8 cellular contexts compared by ENCODE assay signal in genomic region chr1:109959974-109960744, GRCh38. TPM values are rescaled to one million over a fixed set of nuclear protein-coding genes. Genes with fewer than 3 reads are reported as not detected.
DNase-seq lines count a peak whose midpoint lies in the region; ATAC-seq, FAIRE-seq and TF ChIP-seq lines count a peak whose summit lies in the region.

No MANE protein-coding gene starts in this region.

- no peaks in the 10 kb centered on the region for H3K36me3 ChIP-seq in rectal smooth muscle tissue (ENCODE audit: control insufficient read depth, insufficient read depth, low read length)
- H3K36me3 ChIP-seq in naive thymus-derived CD4-positive, alpha-beta T cell (ENCODE audit: control insufficient read depth in 2 of 3, insufficient read depth in 3 of 3, low read length in 3 of 3), result no peaks in the 10 kb centered on the region

- peaks cover 0 to 3% (median 0%) of the 10 kb centered on the region in 5 donors for H3K36me3 Mint-ChIP-seq in naive thymus-derived CD4-positive, alpha-beta T cell

- H3K27me3 Mint-ChIP-seq in naive thymus-derived CD4-positive, alpha-beta T cell, result peaks cover 9 to 42% (median 18%) of the 10 kb centered on the region in 5 donors

- peaks cover 15% of the 10 kb centered on the region for H3K4me1 ChIP-seq in rectal smooth muscle tissue (ENCODE audit: control insufficient read depth, insufficient read depth, low read length)
- H3K4me1 ChIP-seq in naive thymus-derived CD4-positive, alpha-beta T cell (ENCODE audit: control insufficient read depth in 2 of 2, insufficient read depth in 2 of 2, low read length in 2 of 2), result no peaks in the 10 kb centered on the region

- no peak for TF ChIP-seq POLR2A in H54 (IDR thresholded peaks at IDR 0.05; ENCODE audit: low read depth, low read length)

- DNase-seq in H54 (ENCODE audit: insufficient read length, low spot score) (peak; percentile 57), NCI-H526 (lab: John Stamatoyannopoulos, UW) (peak; percentile 95 to 98), epithelial cell of proximal tubule (ENCODE audit: low read depth) (peak; percentile 52), nucleus accumbens (lab: John Stamatoyannopoulos, UW) (no peak)
- no peak for DNase-seq in naive thymus-derived CD4-positive, alpha-beta T cell

- H3K27me3 ChIP-seq in rectal smooth muscle tissue (ENCODE audit: control insufficient read depth, insufficient read depth, low read length), result no peaks in the 10 kb centered on the region
- H3K27me3 ChIP-seq in naive thymus-derived CD4-positive, alpha-beta T cell (ENCODE audit: control insufficient read depth in 2 of 2, insufficient read depth in 2 of 2, low read length in 2 of 2), result no peaks in the 10 kb centered on the region

- no peak overlapping the region for H3K9ac ChIP-seq in rectal smooth muscle tissue (ENCODE audit: low read length)

- POLR2A ChIA-PET in naive thymus-derived CD4-positive, alpha-beta T cell (lab: Charles Lee), result no interaction called here

- H3K4me3 ChIP-seq in epithelial cell of proximal tubule (ENCODE audit: low read depth, low read length), result no peak overlapping the region
- H3K4me3 ChIP-seq in rectal smooth muscle tissue (ENCODE audit: low read length), result no peak overlapping the region
- H3K4me3 ChIP-seq in naive thymus-derived CD4-positive, alpha-beta T cell (ENCODE audit: low read length), result no peak overlapping the region

- FAIRE-seq in H54 (lab: Jason Lieb, UNC), result peak; percentile 99

- peaks cover 0 to 5% (median 0%) of the 10 kb centered on the region in 7 donors for H3K4me1 Mint-ChIP-seq in naive thymus-derived CD4-positive, alpha-beta T cell

- intact Hi-C loops in naive thymus-derived CD4-positive, alpha-beta T cell (cut with micrococcal nuclease), result no loop called here

- peaks cover 0 to 4% (median under 1%) of the 10 kb centered on the region in 11 donors for H3K9me3 Mint-ChIP-seq in naive thymus-derived CD4-positive, alpha-beta T cell

- no peak overlapping the region for H3K4me3 Mint-ChIP-seq in naive thymus-derived CD4-positive, alpha-beta T cell

- no peak for ATAC-seq in naive thymus-derived CD4-positive, alpha-beta T cell
- no peak for ATAC-seq in HG02759 (IDR thresholded peaks at IDR 0.05; ENCODE audit: unreplicated experiment)
- no peak for ATAC-seq in GM18868 (IDR thresholded peaks at IDR 0.05; ENCODE audit: unreplicated experiment)

- H3K27ac ChIP-seq in rectal smooth muscle tissue (ENCODE audit: low read depth, low read length), result peak overlapping the region; percentile 27
- H3K27ac ChIP-seq in naive thymus-derived CD4-positive, alpha-beta T cell (ENCODE audit: low read depth, low read length), result no peak overlapping the region

- CTCF ChIA-PET in naive thymus-derived CD4-positive, alpha-beta T cell (lab: Charles Lee), result interaction anchor here (0.6 to 2.5 kb wide), 2 partner anchors 24 to 127 kb away, joined by 3 to 10 read pairs; partner anchors contain the start of gene AHCYL1

- no peaks in the 10 kb centered on the region for H3K9me3 ChIP-seq in naive thymus-derived CD4-positive, alpha-beta T cell (ENCODE audit: control insufficient read depth in 2 of 3, low read length in 3 of 3)

- no peak overlapping the region for H3K27ac Mint-ChIP-seq in naive thymus-derived CD4-positive, alpha-beta T cell

- TF ChIP-seq CTCF in epithelial cell of proximal tubule (conservative IDR thresholded peaks at IDR 0.05; ENCODE audit: low read depth, low read length), result peak; percentile 5

RNA-seq across cellular contexts. Expression of gene AHCYL1, which starts 24.4 kb away (rescaled TPM):
- total RNA-seq in epithelial cell of proximal tubule, result 46.4 and 54.9 TPM in 2 replicates
- total RNA-seq in naive thymus-derived CD4-positive, alpha-beta T cell, result 10 to 100 TPM; 16.6 to 60.1 (median 37.1) TPM
- 10 to 100 TPM; 41.3 to 47.6 TPM for polyA plus RNA-seq in naive thymus-derived CD4-positive, alpha-beta T cell

RNA-seq across cellular contexts. Expression of gene CSF1, which starts 49.5 kb away (rescaled TPM):
- total RNA-seq in epithelial cell of proximal tubule, result 12.6 and 20.1 TPM in 2 replicates
- 100 to 1,000 TPM in 1 of 5 experiments, 10 to 100 TPM in 1, 1 to 10 TPM in 3; 1.4 to 125 (median 5.9) TPM for total RNA-seq in naive thymus-derived CD4-positive, alpha-beta T cell
- polyA plus RNA-seq in naive thymus-derived CD4-positive, alpha-beta T cell, result 1 to 10 TPM in 1 of 2 donors, under 1 TPM in 1; 0.94 to 2.2 TPM

Comparison
In these comparisons a context has a peak if more than half of its experiments do, and no peak if none do; other contexts are left out.
1. DNase-seq: peak in H54 (single experiment), NCI-H526 (2 of 2) and epithelial cell of proximal tubule (single experiment); none in nucleus accumbens (0 of 56) and naive thymus-derived CD4-positive, alpha-beta T cell (0 of 9).